ENCODE assay signal across 11 cellular contexts in the genomic region with DNA sequence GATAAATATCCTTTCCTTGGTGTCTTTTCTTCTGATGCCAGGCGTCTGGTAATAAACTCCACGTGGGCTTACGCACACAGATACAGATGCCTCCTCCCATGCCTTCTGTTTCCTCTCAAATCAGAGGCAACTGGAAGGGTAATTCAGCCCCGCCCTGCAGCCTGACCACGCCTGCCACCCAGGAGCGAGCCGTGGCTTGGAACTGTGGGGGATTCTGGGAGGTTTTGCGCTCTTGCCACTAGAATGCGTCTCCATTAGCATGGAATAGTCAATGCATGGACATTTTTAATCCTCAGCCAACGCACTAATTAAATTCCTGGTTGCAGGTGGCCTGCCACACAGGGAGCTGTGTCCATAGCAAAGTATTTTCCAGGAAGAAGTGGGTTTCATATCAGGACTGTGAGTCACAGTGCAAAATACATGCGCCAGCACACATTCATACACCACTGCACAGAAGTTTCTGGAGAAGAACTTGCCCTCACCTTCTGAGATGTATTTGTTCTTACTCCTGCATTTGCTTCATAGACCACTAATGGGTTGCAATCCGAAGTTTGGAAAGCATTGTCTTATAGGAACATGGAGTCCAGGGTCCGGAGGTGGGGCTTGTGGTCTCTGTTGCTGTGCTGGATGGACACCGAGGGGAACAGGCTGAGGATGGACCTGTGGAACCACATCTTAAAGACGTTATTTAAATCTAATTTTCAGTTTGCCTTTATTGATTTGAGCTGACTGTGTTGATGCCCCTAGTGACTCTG.
DNase-seq lines count a peak whose midpoint lies in the region; ATAC-seq, FAIRE-seq and TF ChIP-seq lines count a peak whose summit lies in the region.
"Had no signal": no experiment of that assay in that cellular context is flagged by ENCODE, and none has a peak within 500 bp of the region (broad histone marks: within the 10 kb centered on the region; RNA-seq: fewer than 3 reads in every experiment).

No MANE protein-coding gene starts in this region.

- H3K9me3 ChIP-seq in small intestine (ENCODE audit: control insufficient read depth, low read depth), result no peaks in the 10 kb centered on the region

- H3K4me3 ChIP-seq in fibroblast of mammary gland (ENCODE audit: control insufficient read depth, low read depth, low read length), result no peak overlapping the region
- no peak overlapping the region for H3K4me3 ChIP-seq in small intestine (ENCODE audit: low read depth in 1 of 2, low read length in 2 of 2)

- peak overlapping the region; percentile 39 to 61 for H3K27ac ChIP-seq in small intestine (ENCODE audit: low read depth in 1 of 2, low read length in 1 of 2)

- CTCF ChIA-PET in activated naive CD4-positive, alpha-beta T cell treated with anti-CD3 and anti-CD28 coated beads for 36 hours (lab: Charles Lee), result interaction anchor here (0.5 kb wide), 1 partner anchor 240 kb away, joined by 3 read pairs; no protein-coding TSS in a partner anchor

- peak; percentile 19 for DNase-seq in activated naive CD4-positive, alpha-beta T cell treated with anti-CD3 and anti-CD28 coated beads for 36 hours
- DNase-seq in activated naive CD4-positive, alpha-beta T cell treated with Interleukin-2 at 50 U/mL for 16 hours, result no peak
- peak; percentile 8 for DNase-seq in RPMI7951 (ENCODE audit: low read depth)
- DNase-seq in fibroblast of mammary gland (ENCODE audit: low read depth), result peak; percentile 43
- DNase-seq in small intestine, result peak; percentile 90
- DNase-seq in OCI-M2 (lab: John Stamatoyannopoulos, UW; ENCODE audit: unreplicated experiment), result no peak
- DNase-seq in KG1 (lab: John Stamatoyannopoulos, UW), result no peak
- DNase-seq: activated CD4-positive, CD25-positive, alpha-beta regulatory T cell had no signal

- H3K27ac Mint-ChIP-seq in activated naive CD4-positive, alpha-beta T cell treated with anti-CD3 and anti-CD28 coated beads for 36 hours, result no peak overlapping the region

- FAIRE-seq in small intestine (lab: Jason Lieb, UNC), result no peak

- H3K4me1 Mint-ChIP-seq in activated naive CD4-positive, alpha-beta T cell treated with anti-CD3 and anti-CD28 coated beads for 36 hours (ENCODE audit: low read depth), result peaks cover 44% of the 10 kb centered on the region

- H3K36me3 Mint-ChIP-seq in activated naive CD4-positive, alpha-beta T cell treated with anti-CD3 and anti-CD28 coated beads for 36 hours (ENCODE audit: low read depth), result no peaks in the 10 kb centered on the region
- H3K36me3 Mint-ChIP-seq: activated naive CD4-positive, alpha-beta T cell treated with anti-CD3 and anti-CD28 coated beads, Interleukin-2, amount 50 U/mL, for 72 hours; CD14-positive monocyte had no signal

- H3K9me3 Mint-ChIP-seq in activated naive CD4-positive, alpha-beta T cell treated with anti-CD3 and anti-CD28 coated beads for 36 hours, result no peaks in the 10 kb centered on the region
- H3K9me3 Mint-ChIP-seq: activated naive CD4-positive, alpha-beta T cell treated with anti-CD3 and anti-CD28 coated beads, Interleukin-2, amount 50 U/mL, for 72 hours had no signal

- intact Hi-C loops in activated naive CD4-positive, alpha-beta T cell treated with anti-CD3 and anti-CD28 coated beads for 36 hours (cut with micrococcal nuclease), result no loop called here

- WGBS in small intestine, 3 donors, result 18 to 50% (median 34%) methylated on average over 15 of the region's 15 CpGs

- ATAC-seq in GM19467 (IDR thresholded peaks at IDR 0.05; ENCODE audit: unreplicated experiment), result no peak

- no peak overlapping the region for H3K4me3 Mint-ChIP-seq in activated naive CD4-positive, alpha-beta T cell treated with anti-CD3 and anti-CD28 coated beads for 36 hours
- H3K4me3 Mint-ChIP-seq: CD14-positive monocyte had no signal

- H3K4me1 ChIP-seq in small intestine (ENCODE audit: control insufficient read depth in 2 of 2, insufficient read depth in 1 of 2, low read depth in 1 of 2, low read length in 1 of 2), result no peaks in the 10 kb centered on the region

- H3K36me3 ChIP-seq in small intestine (ENCODE audit: control insufficient read depth in 2 of 2, insufficient read depth in 2 of 2, low read length in 2 of 2), result no peaks in the 10 kb centered on the region

- TF ChIP-seq CTCF in fibroblast of mammary gland (conservative IDR thresholded peaks at IDR 0.05; ENCODE audit: control insufficient read depth, insufficient read depth, low read depth, low read length), result no peak

- H3K27me3 ChIP-seq in small intestine (ENCODE audit: control insufficient read depth in 2 of 2, insufficient read depth in 2 of 2, low read length in 2 of 2), result no peaks in the 10 kb centered on the region

- H3K27me3 Mint-ChIP-seq in activated naive CD4-positive, alpha-beta T cell treated with anti-CD3 and anti-CD28 coated beads for 36 hours (ENCODE audit: low read depth), result no peaks in the 10 kb centered on the region

Comparison
In these comparisons a context has a peak if more than half of its experiments do, and no peak if none do; other contexts are left out.
1. DNase-seq: peak in activated naive CD4-positive, alpha-beta T cell treated with anti-CD3 and anti-CD28 coated beads for 36 hours (single experiment), RPMI7951 (single experiment), fibroblast of mammary gland (single experiment) and small intestine (single experiment); none in activated naive CD4-positive, alpha-beta T cell treated with Interleukin-2 at 50 U/mL for 16 hours (single experiment), OCI-M2 (single experiment) and KG1 (single experiment).